20 cellular contexts compared by ENCODE assay signal in genomic region chr1:212479188-212479587, GRCh38.
DNase-seq lines count a peak whose midpoint lies in the region; ATAC-seq lines count a peak whose summit lies in the region.
"Had no signal": no experiment of that assay in that cellular context is flagged by ENCODE, and none has a peak within 500 bp of the region (broad histone marks: within the 10 kb centered on the region; RNA-seq: fewer than 3 reads in every experiment).

No MANE protein-coding gene starts in this region.

- H3K36me3 Mint-ChIP-seq in activated naive CD8-positive, alpha-beta T cell = no peaks in the 10 kb centered on the region
- H3K36me3 Mint-ChIP-seq in activated naive CD8-positive, alpha-beta T cell treated with anti-CD3 and anti-CD28 coated beads, Interleukin-2, amount 50 U/mL, for 24 hours (ENCODE audit: low read depth) = no peaks in the 10 kb centered on the region
- no peaks in the 10 kb centered on the region for H3K36me3 Mint-ChIP-seq in stimulated activated effector memory CD8-positive, alpha-beta T cell treated with anti-CD3 and anti-CD28 coated beads, Interleukin-12 subunit alpha, Interleukin-12 subunit beta, amount 100 ng/mL, for 72 hours

- H3K4me3 Mint-ChIP-seq in activated naive CD8-positive, alpha-beta T cell = no peak overlapping the region
- H3K4me3 Mint-ChIP-seq in activated naive CD8-positive, alpha-beta T cell treated with anti-CD3 and anti-CD28 coated beads, Interleukin-2, amount 50 U/mL, for 24 hours = no peak overlapping the region
- H3K4me3 Mint-ChIP-seq in stimulated activated effector memory CD8-positive, alpha-beta T cell treated with anti-CD3 and anti-CD28 coated beads, Interleukin-12 subunit alpha, Interleukin-12 subunit beta, amount 100 ng/mL, for 72 hours = no peak overlapping the region
- H3K4me3 Mint-ChIP-seq: HFFc6 had no signal

- no peak for DNase-seq in activated naive CD8-positive, alpha-beta T cell treated with anti-CD3 and anti-CD28 coated beads, Interleukin-2, amount 50 U/mL, for 24 hours
- DNase-seq in amniotic epithelial cell (ENCODE audit: low read depth) (peak; percentile 76), iris pigment epithelial cell (ENCODE audit: low read depth) (peak; percentile 34), kidney glomerular epithelial cell (lab: John Stamatoyannopoulos, UW) (no peak)
- DNase-seq in stimulated activated effector memory CD8-positive, alpha-beta T cell treated with anti-CD3 and anti-CD28 coated beads, Interleukin-12 subunit alpha, Interleukin-12 subunit beta, amount 100 ng/mL, for 72 hours (ENCODE audit: low spot score in 2 of 2) = no peak
- no peak for DNase-seq in activated CD4-positive, alpha-beta T cell treated with anti-CD3 and anti-CD28 coated beads, Interleukin-2, amount 50 U/mL, for 48 hours
- DNase-seq: 8988T, GDM1, GOT3, HFFc6, KG1, NCI-H1694, NCI-H2107, NCI-H2227 treated with DMSO at 0.1 percent for 48 hours, NCI-H524 had no signal

- H3K27me3 Mint-ChIP-seq in activated naive CD8-positive, alpha-beta T cell = peaks cover 1% of the 10 kb centered on the region
- peaks cover 13% of the 10 kb centered on the region for H3K27me3 Mint-ChIP-seq in activated naive CD8-positive, alpha-beta T cell treated with anti-CD3 and anti-CD28 coated beads, Interleukin-2, amount 50 U/mL, for 24 hours

- peak overlapping the region; percentile 54 for H3K27ac Mint-ChIP-seq in activated naive CD8-positive, alpha-beta T cell
- no peak overlapping the region for H3K27ac Mint-ChIP-seq in activated naive CD8-positive, alpha-beta T cell treated with anti-CD3 and anti-CD28 coated beads, Interleukin-2, amount 50 U/mL, for 24 hours
- H3K27ac Mint-ChIP-seq in stimulated activated effector memory CD8-positive, alpha-beta T cell treated with anti-CD3 and anti-CD28 coated beads, Interleukin-12 subunit alpha, Interleukin-12 subunit beta, amount 100 ng/mL, for 72 hours = peak overlapping the region; percentile 33
- H3K27ac Mint-ChIP-seq: HFFc6 had no signal

- peaks cover 11% of the 10 kb centered on the region for H3K4me1 Mint-ChIP-seq in activated naive CD8-positive, alpha-beta T cell (ENCODE audit: low read depth)
- peaks cover 24% of the 10 kb centered on the region for H3K4me1 Mint-ChIP-seq in activated naive CD8-positive, alpha-beta T cell treated with anti-CD3 and anti-CD28 coated beads, Interleukin-2, amount 50 U/mL, for 24 hours
- peaks cover 19% of the 10 kb centered on the region for H3K4me1 Mint-ChIP-seq in stimulated activated effector memory CD8-positive, alpha-beta T cell treated with anti-CD3 and anti-CD28 coated beads, Interleukin-12 subunit alpha, Interleukin-12 subunit beta, amount 100 ng/mL, for 72 hours

- ATAC-seq in activated naive CD8-positive, alpha-beta T cell treated with anti-CD3 and anti-CD28 coated beads, Interleukin-2, amount 50 U/mL, for 24 hours = no peak
- no peak for ATAC-seq in stimulated activated effector memory CD8-positive, alpha-beta T cell treated with anti-CD3 and anti-CD28 coated beads, Interleukin-12 subunit alpha, Interleukin-12 subunit beta, amount 100 ng/mL, for 72 hours
- no peak for ATAC-seq in GM18511 (IDR thresholded peaks at IDR 0.05; ENCODE audit: unreplicated experiment)
- ATAC-seq: GM12878, Panc1, Right ventricle myocardium inferior had no signal

- H3K9me3 Mint-ChIP-seq in activated naive CD8-positive, alpha-beta T cell (ENCODE audit: low read depth) = no peaks in the 10 kb centered on the region
- no peaks in the 10 kb centered on the region for H3K9me3 Mint-ChIP-seq in activated naive CD8-positive, alpha-beta T cell treated with anti-CD3 and anti-CD28 coated beads, Interleukin-2, amount 50 U/mL, for 24 hours
- no peaks in the 10 kb centered on the region for H3K9me3 Mint-ChIP-seq in stimulated activated effector memory CD8-positive, alpha-beta T cell treated with anti-CD3 and anti-CD28 coated beads, Interleukin-12 subunit alpha, Interleukin-12 subunit beta, amount 100 ng/mL, for 72 hours
- H3K9me3 Mint-ChIP-seq: HFFc6 had no signal

Comparison
In these comparisons a context has a peak if more than half of its experiments do, and no peak if none do; other contexts are left out.
1. DNase-seq: peak in amniotic epithelial cell (single experiment) and iris pigment epithelial cell (single experiment); none in activated naive CD8-positive, alpha-beta T cell treated with anti-CD3 and anti-CD28 coated beads, Interleukin-2, amount 50 U/mL, for 24 hours (single experiment), stimulated activated effector memory CD8-positive, alpha-beta T cell treated with anti-CD3 and anti-CD28 coated beads, Interleukin-12 subunit alpha, Interleukin-12 subunit beta, amount 100 ng/mL, for 72 hours (0 of 2), kidney glomerular epithelial cell (single experiment) and activated CD4-positive, alpha-beta T cell treated with anti-CD3 and anti-CD28 coated beads, Interleukin-2, amount 50 U/mL, for 48 hours (0 of 2).